29 cellular contexts compared by ENCODE assay signal in genomic region chr6:73888050-73888449, GRCh38.
"Had no signal": no experiment of that assay in that cellular context is flagged by ENCODE, and none has a peak within 500 bp of the region (broad histone marks: within the 10 kb centered on the region; RNA-seq: fewer than 3 reads in every experiment).

No MANE protein-coding gene starts in this region.

- H3K36me3 Mint-ChIP-seq: mesothelial cell of epicardium had no signal

- H3K36me3 ChIP-seq: colonic mucosa, gastrocnemius medialis, left lung, neutrophil, pancreas, suprapubic skin, transverse colon, upper lobe of right lung, uterus had no signal

- H3K27me3 Mint-ChIP-seq: dendritic cell treated with granulocyte-macrophage colony-stimulating factor and Interleukin-4, amounts not matched to agents 40 ng/mL and 50 ng/mL, for 4 days; naive B cell; stimulated activated naive CD8-positive, alpha-beta T cell treated with anti-CD3 and anti-CD28 coated beads, Interleukin-15, amount 100 ng/mL, for 72 hours had no signal

- DNase-seq: colonic mucosa; effector memory CD8-positive, alpha-beta T cell; foreskin fibroblast; gastrocnemius medialis; head of caudate nucleus; left cardiac atrium; left lung; mesenchymal stem cell; mucosa of descending colon; naive B cell; pancreas; retina; stimulated activated CD4-positive, alpha-beta T cell treated with anti-CD3 and anti-CD28 coated beads, Interleukin-12 subunit alpha, Interleukin-12 subunit beta, amount 100 ng/mL, for 4 hours; stimulated activated CD4-positive, alpha-beta T cell treated with anti-CD3 and anti-CD28 coated beads, Interleukin-1b, Interleukin-23, amount 100 ng/mL, for 48 hours; stimulated activated CD4-positive, alpha-beta T cell treated with anti-CD3 and anti-CD28 coated beads, Interleukin-4, amount 100 ng/mL, for 1 hour; stimulated activated CD8-positive, alpha-beta memory T cell treated with anti-CD3 and anti-CD28 coated beads, Interleukin-4, amount 100 ng/mL, for 48 hours; stimulated activated naive CD4-positive, alpha-beta T cell; stimulated activated naive CD8-positive, alpha-beta T cell treated with anti-CD3 and anti-CD28 coated beads, Interleukin-15, amount 100 ng/mL, for 72 hours; transverse colon; upper lobe of right lung; uterus had no signal

- H3K4me3 ChIP-seq: colonic mucosa, gastrocnemius medialis, left lung, mucosa of descending colon, pancreas, smooth muscle cell, suprapubic skin, transverse colon, upper lobe of right lung, uterus had no signal

- H3K4me3 Mint-ChIP-seq: dendritic cell treated with granulocyte-macrophage colony-stimulating factor and Interleukin-4, amounts not matched to agents 40 ng/mL and 50 ng/mL, for 4 days; effector memory CD8-positive, alpha-beta T cell; mesothelial cell of epicardium; naive B cell; natural killer cell treated with Interleukin-12 subunit alpha and Interleukin-12 subunit beta and Interleukin-15 and Interleukin-18, amount 100 ng/mL, for 72 hours; neural crest cell; stimulated activated naive CD8-positive, alpha-beta T cell treated with anti-CD3 and anti-CD28 coated beads, Interleukin-15, amount 100 ng/mL, for 72 hours had no signal

- H3K4me1 Mint-ChIP-seq: mesothelial cell of epicardium; neural crest cell; stimulated activated naive CD8-positive, alpha-beta T cell treated with anti-CD3 and anti-CD28 coated beads, Interleukin-15, amount 100 ng/mL, for 72 hours had no signal

- H3K4me2 ChIP-seq: smooth muscle cell had no signal

- H3K27me3 ChIP-seq: colonic mucosa, gastrocnemius medialis, left lung, neutrophil, pancreas, suprapubic skin, transverse colon, upper lobe of right lung, uterus had no signal

- H3K9me3 Mint-ChIP-seq: dendritic cell treated with granulocyte-macrophage colony-stimulating factor and Interleukin-4, amounts not matched to agents 40 ng/mL and 50 ng/mL, for 4 days; effector memory CD8-positive, alpha-beta T cell; mesothelial cell of epicardium; natural killer cell treated with Interleukin-12 subunit alpha and Interleukin-12 subunit beta and Interleukin-15 and Interleukin-18, amount 100 ng/mL, for 72 hours; neural crest cell; stimulated activated naive CD8-positive, alpha-beta T cell treated with anti-CD3 and anti-CD28 coated beads, Interleukin-15, amount 100 ng/mL, for 72 hours had no signal

- H3K4me1 ChIP-seq: colonic mucosa, gastrocnemius medialis, left lung, pancreas, suprapubic skin, transverse colon, upper lobe of right lung, uterus had no signal

- H3K27ac Mint-ChIP-seq: dendritic cell treated with granulocyte-macrophage colony-stimulating factor and Interleukin-4, amounts not matched to agents 40 ng/mL and 50 ng/mL, for 4 days; effector memory CD8-positive, alpha-beta T cell; mesothelial cell of epicardium; naive B cell; natural killer cell treated with Interleukin-12 subunit alpha and Interleukin-12 subunit beta and Interleukin-15 and Interleukin-18, amount 100 ng/mL, for 72 hours; stimulated activated naive CD8-positive, alpha-beta T cell treated with anti-CD3 and anti-CD28 coated beads, Interleukin-15, amount 100 ng/mL, for 72 hours had no signal

- H3K27ac ChIP-seq: colonic mucosa, gastrocnemius medialis, left lung, neutrophil, pancreas, suprapubic skin, transverse colon, upper lobe of right lung, uterus had no signal

- FAIRE-seq: pancreas had no signal

- ATAC-seq: effector memory CD8-positive, alpha-beta T cell; gastrocnemius medialis; left cardiac atrium; left lung; mucosa of descending colon; natural killer cell treated with Interleukin-12 subunit alpha and Interleukin-12 subunit beta and Interleukin-15 and Interleukin-18, amount 100 ng/mL, for 72 hours; pancreas; sciatic nerve; stimulated activated naive CD8-positive, alpha-beta T cell treated with anti-CD3 and anti-CD28 coated beads, Interleukin-15, amount 100 ng/mL, for 72 hours; upper lobe of right lung had no signal

- H3K9me3 ChIP-seq: colonic mucosa, gastrocnemius medialis, left lung, mucosa of descending colon, neutrophil, pancreas, suprapubic skin, transverse colon, upper lobe of right lung, uterus had no signal
